In genomic region chr1:209406111-209406654, GRCh38 we compare ENCODE assay signal across 22 cellular contexts.
DNase-seq lines count a peak whose midpoint lies in the region; ATAC-seq and TF ChIP-seq lines count a peak whose summit lies in the region.
"Had no signal": no experiment of that assay in that cellular context is flagged by ENCODE, and none has a peak within 500 bp of the region (broad histone marks: within the 10 kb centered on the region; RNA-seq: fewer than 3 reads in every experiment).

No MANE protein-coding gene starts in this region.

- H3K9me3 ChIP-seq in GM23248 (ENCODE audit: low read depth) (no peaks in the 10 kb centered on the region), PC-3 (ENCODE audit: low read length) (no peaks in the 10 kb centered on the region), endodermal cell (ENCODE audit: control insufficient read depth, low read length) (no peaks in the 10 kb centered on the region), neural progenitor cell (ENCODE audit: low read depth) (no peaks in the 10 kb centered on the region)
- H3K9me3 ChIP-seq: spleen, vagina had no signal

- ATAC-seq in PC-3 (no peak; the same call in 1 of the 2 replicates), HG03521 (IDR thresholded peaks at IDR 0.05; ENCODE audit: unreplicated experiment) (no peak)
- ATAC-seq: activated T-cell treated with anti-CD3 and anti-CD28 coated beads, Interleukin-2, amount 50 U/mL, for 4 hours had no signal

- H3K4me3 Mint-ChIP-seq in endodermal cell, result no peak overlapping the region
- H3K4me3 Mint-ChIP-seq in neural progenitor cell, result no peak overlapping the region
- H3K4me3 Mint-ChIP-seq: activated T-cell treated with anti-CD3 and anti-CD28 coated beads, Interleukin-2, amount 50 U/mL, for 4 hours; CD4-positive, CD25-positive, alpha-beta regulatory T cell had no signal

- H3K4me2 ChIP-seq in GM23248 (ENCODE audit: unreplicated experiment) (no peak overlapping the region), PC-3 (ENCODE audit: low read length) (peak overlapping the region; percentile 79), neural progenitor cell (no peak overlapping the region)

- TF ChIP-seq CTCF in PC-3 (conservative IDR thresholded peaks at IDR 0.05; ENCODE audit: low read depth, low read length), result no peak
- TF ChIP-seq CTCF in endodermal cell (conservative IDR thresholded peaks at IDR 0.05), result no peak
- TF ChIP-seq CTCF in neural progenitor cell (IDR thresholded peaks at IDR 0.05), result no peak

- H3K27me3 ChIP-seq in GM23248 (replicated peaks; ENCODE audit: insufficient read depth), result no peaks in the 10 kb centered on the region
- no peaks in the 10 kb centered on the region for H3K27me3 ChIP-seq in PC-3 (ENCODE audit: low read length)
- no peaks in the 10 kb centered on the region for H3K27me3 ChIP-seq in endodermal cell (ENCODE audit: control insufficient read depth, insufficient read depth, low read length, poor library complexity, severe bottlenecking)
- no peaks in the 10 kb centered on the region for H3K27me3 ChIP-seq in neural progenitor cell
- H3K27me3 ChIP-seq: vagina had no signal

- H3K36me3 ChIP-seq in GM23248 (ENCODE audit: low read depth) (no peaks in the 10 kb centered on the region), PC-3 (ENCODE audit: low read depth, low read length) (no peaks in the 10 kb centered on the region), endodermal cell (ENCODE audit: control insufficient read depth, insufficient read depth, low read length) (no peaks in the 10 kb centered on the region), neural progenitor cell (no peaks in the 10 kb centered on the region)
- H3K36me3 ChIP-seq: spleen, vagina had no signal

- WGBS in GM23248 (ENCODE audit: low coverage in 1 of 2, low lambda C conversion rate in 2 of 2, missing lambda C conversion rate in 2 of 2), 2 experiments, result 62% methylated on average over 3 of the region's 3 CpGs
- 72 to 86% methylated on average over 2 to 3 of the region's 3 CpGs for WGBS in endodermal cell (ENCODE audit: insufficient coverage in 1 of 2, insufficient read length in 1 of 2), 2 experiments

- H3K9ac ChIP-seq in GM23248 (no peak overlapping the region), PC-3 (ENCODE audit: low read length) (peak overlapping the region; percentile 76), endodermal cell (ENCODE audit: extremely low read depth, low read length, poor library complexity, severe bottlenecking) (no peak overlapping the region), neural progenitor cell (no peak overlapping the region)

- no peaks in the 10 kb centered on the region for H3K9me3 Mint-ChIP-seq in endodermal cell
- no peaks in the 10 kb centered on the region for H3K9me3 Mint-ChIP-seq in neural progenitor cell
- H3K9me3 Mint-ChIP-seq: activated naive CD4-positive, alpha-beta T cell treated with anti-CD3 and anti-CD28 coated beads, Interleukin-2, amount 50 U/mL, for 72 hours; activated T-cell treated with anti-CD3 and anti-CD28 coated beads, Interleukin-2, amount 50 U/mL, for 4 hours had no signal

- POLR2A ChIA-PET in PC-3 (lab: Charles Lee; ENCODE audit: unreplicated experiment), result no interaction called here

- H3K36me3 Mint-ChIP-seq in endodermal cell (ENCODE audit: low read depth) (no peaks in the 10 kb centered on the region), neural progenitor cell (no peaks in the 10 kb centered on the region)
- H3K36me3 Mint-ChIP-seq: activated naive CD4-positive, alpha-beta T cell treated with anti-CD3 and anti-CD28 coated beads, Interleukin-2, amount 50 U/mL, for 72 hours; CD4-positive, CD25-positive, alpha-beta regulatory T cell had no signal

- no TSS peak for BruUV-seq in PC-3 (replicated peaks; lab: Mats Ljungman, UMichigan)

- CTCF ChIA-PET in PC-3 (lab: Charles Lee), result no interaction called here

- in situ Hi-C loops in GM23248 (cut with MboI), result no loop called here

- H3F3A ChIP-seq in GM23248 (ENCODE audit: insufficient read depth) (peaks cover 36% of the 10 kb centered on the region), PC-3 (ENCODE audit: low read length, unreplicated experiment) (peaks cover 34% of the 10 kb centered on the region), neural progenitor cell (ENCODE audit: low read depth) (peaks cover 15% of the 10 kb centered on the region)

- H3K27ac ChIP-seq in GM23248 (no peak overlapping the region), PC-3 (ENCODE audit: low read length) (peak overlapping the region; percentile 96), endodermal cell (ENCODE audit: low read depth, low read length) (no peak overlapping the region), neural progenitor cell (no peak overlapping the region)
- H3K27ac ChIP-seq: spleen, vagina had no signal

- H4K20me1 ChIP-seq in GM23248 (ENCODE audit: insufficient read depth) (no peaks in the 10 kb centered on the region), PC-3 (ENCODE audit: low read length) (no peaks in the 10 kb centered on the region), neural progenitor cell (ENCODE audit: low read depth) (no peaks in the 10 kb centered on the region)

- H3K27me3 Mint-ChIP-seq in endodermal cell (ENCODE audit: insufficient read depth) (no peaks in the 10 kb centered on the region), neural progenitor cell (ENCODE audit: insufficient read depth, low read depth) (peaks cover 6% of the 10 kb centered on the region)

- H3K79me2 ChIP-seq in GM23248 (ENCODE audit: insufficient read depth) (no peaks in the 10 kb centered on the region), PC-3 (ENCODE audit: low read length) (no peaks in the 10 kb centered on the region), neural progenitor cell (ENCODE audit: low read depth) (no peaks in the 10 kb centered on the region)

- peaks cover 39% of the 10 kb centered on the region for H3K4me1 ChIP-seq in GM23248 (ENCODE audit: insufficient read depth)
- H3K4me1 ChIP-seq in PC-3 (ENCODE audit: insufficient read depth, low read length), result peaks cover 77% of the 10 kb centered on the region
- H3K4me1 ChIP-seq in endodermal cell (ENCODE audit: control insufficient read depth, insufficient read depth, low read length), result peaks cover 2% of the 10 kb centered on the region
- peaks cover 21% of the 10 kb centered on the region for H3K4me1 ChIP-seq in neural progenitor cell

- peaks cover under 1% of the 10 kb centered on the region for H3K4me1 Mint-ChIP-seq in endodermal cell
- H3K4me1 Mint-ChIP-seq in neural progenitor cell, result peaks cover 12% of the 10 kb centered on the region
- H3K4me1 Mint-ChIP-seq: CD4-positive, CD25-positive, alpha-beta regulatory T cell had no signal

- H3K27ac Mint-ChIP-seq in endodermal cell (peak overlapping the region; percentile 73), neural progenitor cell (no peak overlapping the region)
- H3K27ac Mint-ChIP-seq: activated naive CD4-positive, alpha-beta T cell treated with anti-CD3 and anti-CD28 coated beads, Interleukin-2, amount 50 U/mL, for 72 hours; CD4-positive, CD25-positive, alpha-beta regulatory T cell had no signal

- intact Hi-C loops in PC-3 (cut with micrococcal nuclease), result no loop called here

- H3K9me2 ChIP-seq in GM23248 (ENCODE audit: insufficient read depth) (no peaks in the 10 kb centered on the region), PC-3 (replicated peaks; ENCODE audit: low read length) (no peaks in the 10 kb centered on the region)

- no peak overlapping the region for H3K4me3 ChIP-seq in GM23248
- peak overlapping the region; percentile 53; the same call in 1 of the 2 replicates for H3K4me3 ChIP-seq in PC-3 (ENCODE audit: low read length)
- no peak overlapping the region for H3K4me3 ChIP-seq in endodermal cell (ENCODE audit: low read length)
- no peak overlapping the region for H3K4me3 ChIP-seq in neural progenitor cell
- H3K4me3 ChIP-seq: spleen, vagina had no signal

- DNase-seq in GM23248, result peak; percentile 45
- peak; percentile 65 for DNase-seq in PC-3
- no peak for DNase-seq in endodermal cell
- DNase-seq in neural progenitor cell (ENCODE audit: low spot score), result no peak
- no peak for DNase-seq in SIG-M5 (lab: John Stamatoyannopoulos, UW)
- no peak for DNase-seq in inferior parietal cortex (ENCODE audit: extremely low spot score)
- no peak for DNase-seq in NCI-H128 (lab: John Stamatoyannopoulos, UW; ENCODE audit: unreplicated experiment)
- DNase-seq: activated T-cell treated with anti-CD3 and anti-CD28 coated beads, Interleukin-2, amount 50 U/mL, for 4 hours; CD4-positive, CD25-positive, alpha-beta regulatory T cell; DMS153; foreskin fibroblast; hippocampal formation; Kasumi-1; kidney glomerular epithelial cell; NCI-H1417 treated with DMSO at 0.1 percent for 48 hours; NCI-H2171; NCI-H69; spleen; substantia nigra had no signal

- H2AFZ ChIP-seq in GM23248 (no peak overlapping the region), PC-3 (ENCODE audit: low read length) (peak overlapping the region; percentile 46), neural progenitor cell (replicated peaks) (peak overlapping the region; percentile 40)

Comparison
In these comparisons a context has a peak if more than half of its experiments do, and no peak if none do; other contexts are left out.
1. DNase-seq: peak in GM23248 (single experiment) and PC-3 (single experiment); none in endodermal cell (single experiment), neural progenitor cell (single experiment), SIG-M5 (single experiment), inferior parietal cortex (single experiment) and NCI-H128 (single experiment).